17 cellular contexts compared by ENCODE assay signal in the genomic region with DNA sequence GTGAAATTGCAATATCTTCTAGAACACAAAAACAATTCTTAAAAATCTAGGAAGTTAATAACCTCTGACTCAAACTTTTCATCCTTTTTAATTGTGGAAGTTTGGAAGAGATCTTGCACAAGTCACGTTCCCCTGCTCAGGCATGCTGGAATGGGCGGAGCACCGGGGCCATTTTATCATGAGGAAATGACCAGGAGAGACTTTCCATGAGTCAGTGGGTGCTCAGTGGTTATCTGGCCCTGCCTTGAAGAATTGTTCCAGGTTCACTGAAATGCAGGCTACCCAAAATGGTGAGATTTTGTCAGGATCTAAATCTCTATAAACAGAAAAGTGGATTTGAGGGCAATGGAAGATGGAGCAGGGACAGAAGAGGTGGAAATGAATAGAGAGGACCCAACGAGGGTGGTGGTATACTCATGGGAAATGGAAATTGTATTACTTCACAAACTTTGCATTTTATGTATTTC.
A peak's percentile ranks its signal among the peaks of the same experiment; 100 is the strongest.
DNase-seq lines count a peak whose midpoint lies in the region; ATAC-seq and TF ChIP-seq lines count a peak whose summit lies in the region.
"Had no signal": no experiment of that assay in that cellular context is flagged by ENCODE, and none has a peak within 500 bp of the region (broad histone marks: within the 10 kb centered on the region; RNA-seq: fewer than 3 reads in every experiment).

No MANE protein-coding gene starts in this region.

- no peak overlapping the region for H3K4me3 ChIP-seq in neutrophil (ENCODE audit: low read depth in 1 of 2, low read length in 1 of 2)
- H3K4me3 ChIP-seq: hepatocyte, thyroid gland had no signal

- H3K4me1 Mint-ChIP-seq in activated T-cell treated with anti-CD3 and anti-CD28 coated beads, Interleukin-2, amount 50 U/mL, for 72 hours (ENCODE audit: low read depth): peaks cover 92% of the 10 kb centered on the region
- peaks cover 43 to 77% of the 10 kb centered on the region in 2 donors for H3K4me1 Mint-ChIP-seq in effector memory CD8-positive, alpha-beta T cell (ENCODE audit: low read depth in 2 of 2)

- no peaks in the 10 kb centered on the region for H3K27me3 ChIP-seq in neutrophil
- H3K27me3 ChIP-seq: hepatocyte, thyroid gland had no signal

- CTCF ChIA-PET in RWPE1 (lab: Yijun Ruan, JAX): no interaction called here

- H3K9me3 Mint-ChIP-seq in activated T-cell treated with anti-CD3 and anti-CD28 coated beads, Interleukin-2, amount 50 U/mL, for 72 hours: no peaks in the 10 kb centered on the region
- H3K9me3 Mint-ChIP-seq in effector memory CD8-positive, alpha-beta T cell: no peaks in the 10 kb centered on the region
- H3K9me3 Mint-ChIP-seq: mesothelial cell of epicardium had no signal

- H3K27ac Mint-ChIP-seq in activated T-cell treated with anti-CD3 and anti-CD28 coated beads, Interleukin-2, amount 50 U/mL, for 72 hours: peak overlapping the region; percentile 87
- peak overlapping the region; percentile 45 to 66 for H3K27ac Mint-ChIP-seq in effector memory CD8-positive, alpha-beta T cell
- H3K27ac Mint-ChIP-seq: mesothelial cell of epicardium had no signal

- POLR2A ChIA-PET in RWPE1 (lab: Yijun Ruan, JAX; ENCODE audit: low non-redundant PET): no interaction called here

- ATAC-seq in activated T-cell treated with anti-CD3 and anti-CD28 coated beads, Interleukin-2, amount 50 U/mL, for 72 hours (replicated peaks in 1 of 2): peak in 1 of 2 donors; percentile 34
- ATAC-seq in effector memory CD8-positive, alpha-beta T cell (replicated peaks): no peak
- no peak for ATAC-seq in HG03521 (IDR thresholded peaks at IDR 0.05; ENCODE audit: unreplicated experiment)
- no peak for ATAC-seq in HG02840 (IDR thresholded peaks at IDR 0.05; ENCODE audit: low FRiP score, unreplicated experiment)

- H3K27ac ChIP-seq in RWPE1: no peak overlapping the region
- peak overlapping the region; percentile 43 for H3K27ac ChIP-seq in neutrophil
- H3K27ac ChIP-seq: hepatocyte, thyroid gland had no signal

- H3K9me3 ChIP-seq in neutrophil: no peaks in the 10 kb centered on the region
- H3K9me3 ChIP-seq: SK-N-SH, thyroid gland had no signal

- TF ChIP-seq CTCF in RWPE1 (conservative IDR thresholded peaks at IDR 0.05; ENCODE audit: low read depth) (no peak), neutrophil (IDR thresholded peaks at IDR 0.05) (no peak)

- peaks cover 2% of the 10 kb centered on the region in 2 donors for H3K36me3 Mint-ChIP-seq in activated T-cell treated with anti-CD3 and anti-CD28 coated beads, Interleukin-2, amount 50 U/mL, for 72 hours (ENCODE audit: insufficient read depth in 2 of 2)
- peaks cover 17% of the 10 kb centered on the region for H3K36me3 Mint-ChIP-seq in effector memory CD8-positive, alpha-beta T cell (ENCODE audit: insufficient read depth)
- H3K36me3 Mint-ChIP-seq: mesothelial cell of epicardium had no signal

- DNase-seq in activated T-cell treated with anti-CD3 and anti-CD28 coated beads, Interleukin-2, amount 50 U/mL, for 72 hours: no peak
- DNase-seq in activated T-cell treated with anti-CD3 and anti-CD28 coated beads for 4 hours: no peak
- peak; percentile 82 for DNase-seq in RWPE1 (ENCODE audit: low spot score)
- DNase-seq in effector memory CD8-positive, alpha-beta T cell: no peak
- no peak for DNase-seq in NCI-H1417 treated with DMSO at 0.1 percent for 48 hours (lab: John Stamatoyannopoulos, UW)
- DNase-seq: activated CD4-positive, alpha-beta T cell treated with anti-CD3 and anti-CD28 coated beads for 4 hours; effector CD4-positive, alpha-beta T cell; EL; NCI-H345; retina; SK-N-SH; thyroid gland had no signal

- H3K36me3 ChIP-seq in neutrophil: peaks cover 43% of the 10 kb centered on the region
- H3K36me3 ChIP-seq: thyroid gland had no signal

- no peaks in the 10 kb centered on the region for H3K27me3 Mint-ChIP-seq in activated T-cell treated with anti-CD3 and anti-CD28 coated beads, Interleukin-2, amount 50 U/mL, for 72 hours (ENCODE audit: low read depth)
- H3K27me3 Mint-ChIP-seq in effector memory CD8-positive, alpha-beta T cell: no peaks in the 10 kb centered on the region

- peak overlapping the region; percentile 33 to 70 for H3K4me3 Mint-ChIP-seq in activated T-cell treated with anti-CD3 and anti-CD28 coated beads, Interleukin-2, amount 50 U/mL, for 72 hours
- peak overlapping the region in 1 of 2 donors; percentile 34 for H3K4me3 Mint-ChIP-seq in effector memory CD8-positive, alpha-beta T cell
- H3K4me3 Mint-ChIP-seq: mesothelial cell of epicardium had no signal

- H3K4me1 ChIP-seq in neutrophil (ENCODE audit: control insufficient read depth in 1 of 2, insufficient read depth in 1 of 2, low read depth in 1 of 2, low read length in 1 of 2): peaks cover 5 to 25% of the 10 kb centered on the region in 2 experiments
- H3K4me1 ChIP-seq: thyroid gland had no signal
